In genomic region chr17:37305406-37305905, GRCh38 we compare ENCODE assay signal across 1 cellular context.
TF ChIP-seq lines count a peak whose summit lies in the region.

No MANE protein-coding gene starts in this region.

TF ChIP-seq in K562, 482 proteins besides CTCF, POLR2A, EP300 and RAD21 (continued from another document):
- TF ChIP-seq ARID4B (CRISPR knock-in tag; IDR thresholded peaks at IDR 0.05), result no peak
- no peak for TF ChIP-seq ILF3 (IDR thresholded peaks at IDR 0.05; ENCODE audit: borderline replicate concordance)
- no peak for TF ChIP-seq ZNF311 (CRISPR knock-in tag; IDR thresholded peaks at IDR 0.05)
- TF ChIP-seq ZBTB1 (CRISPR knock-in tag; IDR thresholded peaks at IDR 0.05; ENCODE audit: borderline replicate concordance, low read depth), result no peak
- no peak for TF ChIP-seq DNMT1 (IDR thresholded peaks at IDR 0.05)
- no peak for TF ChIP-seq PYGO2 (tag; IDR thresholded peaks at IDR 0.05)
- TF ChIP-seq CHAMP1 (IDR thresholded peaks at IDR 0.05), result no peak
- no peak for TF ChIP-seq MAX (CRISPR knock-in tag; IDR thresholded peaks at IDR 0.05)
- TF ChIP-seq, protein P1, sequence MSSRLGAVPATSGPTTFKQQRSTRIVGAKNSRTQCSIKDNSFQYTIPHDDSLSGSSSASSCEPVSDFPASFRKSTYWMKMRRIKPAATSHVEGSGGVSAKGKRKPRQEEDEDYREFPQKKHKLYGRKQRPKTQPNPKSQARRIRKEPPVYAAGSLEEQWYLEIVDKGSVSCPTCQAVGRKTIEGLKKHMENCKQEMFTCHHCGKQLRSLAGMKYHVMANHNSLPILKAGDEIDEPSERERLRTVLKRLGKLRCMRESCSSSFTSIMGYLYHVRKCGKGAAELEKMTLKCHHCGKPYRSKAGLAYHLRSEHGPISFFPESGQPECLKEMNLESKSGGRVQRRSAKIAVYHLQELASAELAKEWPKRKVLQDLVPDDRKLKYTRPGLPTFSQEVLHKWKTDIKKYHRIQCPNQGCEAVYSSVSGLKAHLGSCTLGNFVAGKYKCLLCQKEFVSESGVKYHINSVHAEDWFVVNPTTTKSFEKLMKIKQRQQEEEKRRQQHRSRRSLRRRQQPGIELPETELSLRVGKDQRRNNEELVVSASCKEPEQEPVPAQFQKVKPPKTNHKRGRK (tag; IDR thresholded peaks at IDR 0.05), result no peak
- TF ChIP-seq POLR2B (IDR thresholded peaks at IDR 0.05; ENCODE audit: low read depth, partially characterized antibody), result no peak
- no peak for TF ChIP-seq SRSF3 (IDR thresholded peaks at IDR 0.05; ENCODE audit: insufficient read depth, low read length)
- TF ChIP-seq NCOA1 (IDR thresholded peaks at IDR 0.05; ENCODE audit: low read depth), result no peak
- no peak for TF ChIP-seq SP2 (IDR thresholded peaks at IDR 0.05; ENCODE audit: extremely low read depth, low read depth, low read length, poor library complexity, severe bottlenecking)
- TF ChIP-seq SRSF1 (IDR thresholded peaks at IDR 0.05; ENCODE audit: low read depth, low read length), result no peak
- no peak for TF ChIP-seq KDM1A (IDR thresholded peaks at IDR 0.05)
- TF ChIP-seq ATF4 (CRISPR knock-in tag; IDR thresholded peaks at IDR 0.05), result no peak
